ENCODE assay signal across 1 cellular context in the genomic region with DNA sequence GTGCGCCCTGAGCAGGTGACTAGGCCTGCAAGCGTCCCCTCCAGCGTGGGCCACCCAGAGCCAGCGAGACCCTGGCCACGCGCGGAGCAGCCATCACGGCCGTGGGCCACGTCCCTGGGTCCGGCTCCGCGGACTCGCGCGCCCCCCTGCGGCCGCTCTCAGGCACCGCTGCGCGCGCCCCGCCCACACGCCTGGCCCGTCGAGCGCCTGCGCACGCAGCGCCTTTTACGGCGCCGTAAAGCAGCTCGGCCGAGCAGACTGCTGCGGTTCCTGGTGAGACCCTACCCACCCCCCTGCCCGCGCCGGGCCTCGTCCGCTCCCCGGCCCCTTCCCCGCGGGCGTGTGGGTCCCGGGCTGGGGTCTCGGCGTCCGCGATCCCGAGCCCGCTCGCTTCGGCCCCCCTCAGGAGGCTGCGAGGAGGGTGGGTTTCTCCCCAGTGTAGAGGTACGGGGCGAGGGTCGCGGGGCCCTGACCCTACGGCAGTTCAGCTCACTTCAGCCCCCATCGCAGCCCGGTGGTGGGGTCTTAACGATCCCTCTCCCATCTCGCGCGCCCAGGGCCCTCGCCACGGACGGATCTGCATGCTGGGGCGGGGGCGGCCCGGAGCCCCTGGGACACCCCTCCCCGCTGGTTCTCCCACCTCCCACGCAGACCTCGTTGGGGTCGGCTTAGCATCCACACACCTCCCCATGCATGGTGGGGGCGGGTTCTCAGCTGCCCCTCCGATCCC.
TF ChIP-seq lines count a peak whose summit lies in the region.

A gene (plus strand): TSS at position 228 of the 730 bp plus-strand sequence. CDS start 1,421 bp downstream, outside the sequence.

TF ChIP-seq in HepG2, 621 proteins besides CTCF, POLR2A, EP300 and RAD21 (continued from another document and continues in another):
- TF ChIP-seq, protein P1, sequence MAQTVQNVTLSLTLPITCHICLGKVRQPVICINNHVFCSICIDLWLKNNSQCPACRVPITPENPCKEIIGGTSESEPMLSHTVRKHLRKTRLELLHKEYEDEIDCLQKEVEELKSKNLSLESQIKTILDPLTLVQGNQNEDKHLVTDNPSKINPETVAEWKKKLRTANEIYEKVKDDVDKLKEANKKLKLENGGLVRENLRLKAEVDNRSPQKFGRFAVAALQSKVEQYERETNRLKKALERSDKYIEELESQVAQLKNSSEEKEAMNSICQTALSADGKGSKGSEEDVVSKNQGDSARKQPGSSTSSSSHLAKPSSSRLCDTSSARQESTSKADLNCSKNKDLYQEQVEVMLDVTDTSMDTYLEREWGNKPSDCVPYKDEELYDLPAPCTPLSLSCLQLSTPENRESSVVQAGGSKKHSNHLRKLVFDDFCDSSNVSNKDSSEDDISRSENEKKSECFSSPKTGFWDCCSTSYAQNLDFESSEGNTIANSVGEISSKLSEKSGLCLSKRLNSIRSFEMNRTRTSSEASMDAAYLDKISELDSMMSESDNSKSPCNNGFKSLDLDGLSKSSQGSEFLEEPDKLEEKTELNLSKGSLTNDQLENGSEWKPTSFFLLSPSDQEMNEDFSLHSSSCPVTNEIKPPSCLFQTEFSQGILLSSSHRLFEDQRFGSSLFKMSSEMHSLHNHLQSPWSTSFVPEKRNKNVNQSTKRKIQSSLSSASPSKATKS (CRISPR knock-in tag; IDR thresholded peaks at IDR 0.05), result no peak; the same call in 1 of the 2 replicates
- TF ChIP-seq, protein P2, sequence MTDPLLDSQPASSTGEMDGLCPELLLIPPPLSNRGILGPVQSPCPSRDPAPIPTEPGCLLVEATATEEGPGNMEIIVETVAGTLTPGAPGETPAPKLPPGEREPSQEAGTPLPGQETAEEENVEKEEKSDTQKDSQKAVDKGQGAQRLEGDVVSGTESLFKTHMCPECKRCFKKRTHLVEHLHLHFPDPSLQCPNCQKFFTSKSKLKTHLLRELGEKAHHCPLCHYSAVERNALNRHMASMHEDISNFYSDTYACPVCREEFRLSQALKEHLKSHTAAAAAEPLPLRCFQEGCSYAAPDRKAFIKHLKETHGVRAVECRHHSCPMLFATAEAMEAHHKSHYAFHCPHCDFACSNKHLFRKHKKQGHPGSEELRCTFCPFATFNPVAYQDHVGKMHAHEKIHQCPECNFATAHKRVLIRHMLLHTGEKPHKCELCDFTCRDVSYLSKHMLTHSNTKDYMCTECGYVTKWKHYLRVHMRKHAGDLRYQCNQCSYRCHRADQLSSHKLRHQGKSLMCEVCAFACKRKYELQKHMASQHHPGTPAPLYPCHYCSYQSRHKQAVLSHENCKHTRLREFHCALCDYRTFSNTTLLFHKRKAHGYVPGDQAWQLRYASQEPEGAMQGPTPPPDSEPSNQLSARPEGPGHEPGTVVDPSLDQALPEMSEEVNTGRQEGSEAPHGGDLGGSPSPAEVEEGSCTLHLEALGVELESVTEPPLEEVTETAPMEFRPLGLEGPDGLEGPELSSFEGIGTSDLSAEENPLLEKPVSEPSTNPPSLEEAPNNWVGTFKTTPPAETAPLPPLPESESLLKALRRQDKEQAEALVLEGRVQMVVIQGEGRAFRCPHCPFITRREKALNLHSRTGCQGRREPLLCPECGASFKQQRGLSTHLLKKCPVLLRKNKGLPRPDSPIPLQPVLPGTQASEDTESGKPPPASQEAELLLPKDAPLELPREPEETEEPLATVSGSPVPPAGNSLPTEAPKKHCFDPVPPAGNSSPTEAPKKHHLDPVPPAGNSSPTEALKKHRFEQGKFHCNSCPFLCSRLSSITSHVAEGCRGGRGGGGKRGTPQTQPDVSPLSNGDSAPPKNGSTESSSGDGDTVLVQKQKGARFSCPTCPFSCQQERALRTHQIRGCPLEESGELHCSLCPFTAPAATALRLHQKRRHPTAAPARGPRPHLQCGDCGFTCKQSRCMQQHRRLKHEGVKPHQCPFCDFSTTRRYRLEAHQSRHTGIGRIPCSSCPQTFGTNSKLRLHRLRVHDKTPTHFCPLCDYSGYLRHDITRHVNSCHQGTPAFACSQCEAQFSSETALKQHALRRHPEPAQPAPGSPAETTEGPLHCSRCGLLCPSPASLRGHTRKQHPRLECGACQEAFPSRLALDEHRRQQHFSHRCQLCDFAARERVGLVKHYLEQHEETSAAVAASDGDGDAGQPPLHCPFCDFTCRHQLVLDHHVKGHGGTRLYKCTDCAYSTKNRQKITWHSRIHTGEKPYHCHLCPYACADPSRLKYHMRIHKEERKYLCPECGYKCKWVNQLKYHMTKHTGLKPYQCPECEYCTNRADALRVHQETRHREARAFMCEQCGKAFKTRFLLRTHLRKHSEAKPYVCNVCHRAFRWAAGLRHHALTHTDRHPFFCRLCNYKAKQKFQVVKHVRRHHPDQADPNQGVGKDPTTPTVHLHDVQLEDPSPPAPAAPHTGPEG (CRISPR knock-in tag; IDR thresholded peaks at IDR 0.05), result 0 out of 2 replicates have a peak, but pooled peaks have one; percentile 38
- TF ChIP-seq PRMT3 (CRISPR knock-in tag; IDR thresholded peaks at IDR 0.05; ENCODE audit: borderline replicate concordance, low read depth) (no peak), IKZF1 (IDR thresholded peaks at IDR 0.05) (no peak), ZZZ3 (CRISPR knock-in tag; IDR thresholded peaks at IDR 0.05; ENCODE audit: borderline replicate concordance) (0 out of 2 replicates have a peak, but pooled peaks have one; percentile 22), FOSL2 (CRISPR knock-in tag; IDR thresholded peaks at IDR 0.05) (no peak), ZNF563 (CRISPR knock-in tag; IDR thresholded peaks at IDR 0.05) (peak; percentile 95), ZNF75D (CRISPR knock-in tag; IDR thresholded peaks at IDR 0.05; ENCODE audit: borderline replicate concordance) (no peak), DMAP1 (CRISPR knock-in tag; IDR thresholded peaks at IDR 0.05) (no peak; the same call in 1 of the 2 replicates), KAT2B (IDR thresholded peaks at IDR 0.05; ENCODE audit: borderline replicate concordance, low read depth, low read length) (no peak), FOXC1 (CRISPR knock-in tag; IDR thresholded peaks at IDR 0.05; ENCODE audit: borderline replicate concordance) (no peak; the same call in 1 of the 2 replicates), KLF6 (CRISPR knock-in tag; IDR thresholded peaks at IDR 0.05) (0 out of 2 replicates have a peak, but pooled peaks have one; percentile 27), RFX1 (IDR thresholded peaks at IDR 0.05) (no peak), EED (CRISPR knock-in tag; IDR thresholded peaks at IDR 0.05) (no peak), PPARG (CRISPR knock-in tag; conservative IDR thresholded peaks at IDR 0.05) (peak; percentile 61; the same call in 1 of the 2 replicates), ZNF543 (CRISPR knock-in tag; IDR thresholded peaks at IDR 0.05) (no peak), ADNP (CRISPR knock-in tag; IDR thresholded peaks at IDR 0.05) (no peak), ZSCAN29 (CRISPR knock-in tag; conservative IDR thresholded peaks at IDR 0.05) (0 out of 2 replicates have a peak, but pooled peaks have one; percentile 25), CREM (IDR thresholded peaks at IDR 0.05) (no peak), CREM (CRISPR knock-in tag; IDR thresholded peaks at IDR 0.05) (no peak), ZNF776 (CRISPR knock-in tag; IDR thresholded peaks at IDR 0.05) (peak; percentile 44; the same call in 1 of the 2 replicates), ZNF709 (CRISPR knock-in tag; IDR thresholded peaks at IDR 0.05) (no peak), ZNF10 (CRISPR knock-in tag; IDR thresholded peaks at IDR 0.05; ENCODE audit: borderline replicate concordance, low read depth) (no peak), EZH2 (conservative IDR thresholded peaks at IDR 0.05; ENCODE audit: low read depth, low read length) (no peak), SNRNP70 (IDR thresholded peaks at IDR 0.05; ENCODE audit: low read depth, low read length) (no peak)
- TF ChIP-seq, protein P3, sequence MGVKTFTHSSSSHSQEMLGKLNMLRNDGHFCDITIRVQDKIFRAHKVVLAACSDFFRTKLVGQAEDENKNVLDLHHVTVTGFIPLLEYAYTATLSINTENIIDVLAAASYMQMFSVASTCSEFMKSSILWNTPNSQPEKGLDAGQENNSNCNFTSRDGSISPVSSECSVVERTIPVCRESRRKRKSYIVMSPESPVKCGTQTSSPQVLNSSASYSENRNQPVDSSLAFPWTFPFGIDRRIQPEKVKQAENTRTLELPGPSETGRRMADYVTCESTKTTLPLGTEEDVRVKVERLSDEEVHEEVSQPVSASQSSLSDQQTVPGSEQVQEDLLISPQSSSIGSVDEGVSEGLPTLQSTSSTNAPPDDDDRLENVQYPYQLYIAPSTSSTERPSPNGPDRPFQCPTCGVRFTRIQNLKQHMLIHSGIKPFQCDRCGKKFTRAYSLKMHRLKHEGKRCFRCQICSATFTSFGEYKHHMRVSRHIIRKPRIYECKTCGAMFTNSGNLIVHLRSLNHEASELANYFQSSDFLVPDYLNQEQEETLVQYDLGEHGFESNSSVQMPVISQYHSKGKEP (CRISPR knock-in tag; IDR thresholded peaks at IDR 0.05), result no peak
- TF ChIP-seq, protein P4, sequence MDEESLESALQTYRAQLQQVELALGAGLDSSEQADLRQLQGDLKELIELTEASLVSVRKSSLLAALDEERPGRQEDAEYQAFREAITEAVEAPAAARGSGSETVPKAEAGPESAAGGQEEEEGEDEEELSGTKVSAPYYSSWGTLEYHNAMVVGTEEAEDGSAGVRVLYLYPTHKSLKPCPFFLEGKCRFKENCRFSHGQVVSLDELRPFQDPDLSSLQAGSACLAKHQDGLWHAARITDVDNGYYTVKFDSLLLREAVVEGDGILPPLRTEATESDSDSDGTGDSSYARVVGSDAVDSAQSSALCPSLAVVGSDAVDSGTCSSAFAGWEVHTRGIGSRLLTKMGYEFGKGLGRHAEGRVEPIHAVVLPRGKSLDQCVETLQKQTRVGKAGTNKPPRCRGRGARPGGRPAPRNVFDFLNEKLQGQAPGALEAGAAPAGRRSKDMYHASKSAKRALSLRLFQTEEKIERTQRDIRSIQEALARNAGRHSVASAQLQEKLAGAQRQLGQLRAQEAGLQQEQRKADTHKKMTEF (CRISPR knock-in tag; IDR thresholded peaks at IDR 0.05), result peak; percentile 66; the same call in 1 of the 2 replicates
- TF ChIP-seq, protein P5, sequence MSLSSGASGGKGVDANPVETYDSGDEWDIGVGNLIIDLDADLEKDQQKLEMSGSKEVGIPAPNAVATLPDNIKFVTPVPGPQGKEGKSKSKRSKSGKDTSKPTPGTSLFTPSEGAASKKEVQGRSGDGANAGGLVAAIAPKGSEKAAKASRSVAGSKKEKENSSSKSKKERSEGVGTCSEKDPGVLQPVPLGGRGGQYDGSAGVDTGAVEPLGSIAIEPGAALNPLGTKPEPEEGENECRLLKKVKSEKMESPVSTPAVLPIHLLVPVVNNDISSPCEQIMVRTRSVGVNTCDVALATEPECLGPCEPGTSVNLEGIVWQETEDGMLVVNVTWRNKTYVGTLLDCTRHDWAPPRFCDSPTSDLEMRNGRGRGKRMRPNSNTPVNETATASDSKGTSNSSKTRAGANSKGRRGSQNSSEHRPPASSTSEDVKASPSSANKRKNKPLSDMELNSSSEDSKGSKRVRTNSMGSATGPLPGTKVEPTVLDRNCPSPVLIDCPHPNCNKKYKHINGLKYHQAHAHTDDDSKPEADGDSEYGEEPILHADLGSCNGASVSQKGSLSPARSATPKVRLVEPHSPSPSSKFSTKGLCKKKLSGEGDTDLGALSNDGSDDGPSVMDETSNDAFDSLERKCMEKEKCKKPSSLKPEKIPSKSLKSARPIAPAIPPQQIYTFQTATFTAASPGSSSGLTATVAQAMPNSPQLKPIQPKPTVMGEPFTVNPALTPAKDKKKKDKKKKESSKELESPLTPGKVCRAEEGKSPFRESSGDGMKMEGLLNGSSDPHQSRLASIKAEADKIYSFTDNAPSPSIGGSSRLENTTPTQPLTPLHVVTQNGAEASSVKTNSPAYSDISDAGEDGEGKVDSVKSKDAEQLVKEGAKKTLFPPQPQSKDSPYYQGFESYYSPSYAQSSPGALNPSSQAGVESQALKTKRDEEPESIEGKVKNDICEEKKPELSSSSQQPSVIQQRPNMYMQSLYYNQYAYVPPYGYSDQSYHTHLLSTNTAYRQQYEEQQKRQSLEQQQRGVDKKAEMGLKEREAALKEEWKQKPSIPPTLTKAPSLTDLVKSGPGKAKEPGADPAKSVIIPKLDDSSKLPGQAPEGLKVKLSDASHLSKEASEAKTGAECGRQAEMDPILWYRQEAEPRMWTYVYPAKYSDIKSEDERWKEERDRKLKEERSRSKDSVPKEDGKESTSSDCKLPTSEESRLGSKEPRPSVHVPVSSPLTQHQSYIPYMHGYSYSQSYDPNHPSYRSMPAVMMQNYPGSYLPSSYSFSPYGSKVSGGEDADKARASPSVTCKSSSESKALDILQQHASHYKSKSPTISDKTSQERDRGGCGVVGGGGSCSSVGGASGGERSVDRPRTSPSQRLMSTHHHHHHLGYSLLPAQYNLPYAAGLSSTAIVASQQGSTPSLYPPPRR (CRISPR knock-in tag; IDR thresholded peaks at IDR 0.05; ENCODE audit: borderline replicate concordance), result 0 out of 2 replicates have a peak, but pooled peaks have one; percentile 9
- TF ChIP-seq, protein P6, sequence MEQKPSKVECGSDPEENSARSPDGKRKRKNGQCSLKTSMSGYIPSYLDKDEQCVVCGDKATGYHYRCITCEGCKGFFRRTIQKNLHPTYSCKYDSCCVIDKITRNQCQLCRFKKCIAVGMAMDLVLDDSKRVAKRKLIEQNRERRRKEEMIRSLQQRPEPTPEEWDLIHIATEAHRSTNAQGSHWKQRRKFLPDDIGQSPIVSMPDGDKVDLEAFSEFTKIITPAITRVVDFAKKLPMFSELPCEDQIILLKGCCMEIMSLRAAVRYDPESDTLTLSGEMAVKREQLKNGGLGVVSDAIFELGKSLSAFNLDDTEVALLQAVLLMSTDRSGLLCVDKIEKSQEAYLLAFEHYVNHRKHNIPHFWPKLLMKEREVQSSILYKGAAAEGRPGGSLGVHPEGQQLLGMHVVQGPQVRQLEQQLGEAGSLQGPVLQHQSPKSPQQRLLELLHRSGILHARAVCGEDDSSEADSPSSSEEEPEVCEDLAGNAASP (CRISPR knock-in tag; IDR thresholded peaks at IDR 0.05; ENCODE audit: borderline replicate concordance), result no peak
- TF ChIP-seq, protein P7, sequence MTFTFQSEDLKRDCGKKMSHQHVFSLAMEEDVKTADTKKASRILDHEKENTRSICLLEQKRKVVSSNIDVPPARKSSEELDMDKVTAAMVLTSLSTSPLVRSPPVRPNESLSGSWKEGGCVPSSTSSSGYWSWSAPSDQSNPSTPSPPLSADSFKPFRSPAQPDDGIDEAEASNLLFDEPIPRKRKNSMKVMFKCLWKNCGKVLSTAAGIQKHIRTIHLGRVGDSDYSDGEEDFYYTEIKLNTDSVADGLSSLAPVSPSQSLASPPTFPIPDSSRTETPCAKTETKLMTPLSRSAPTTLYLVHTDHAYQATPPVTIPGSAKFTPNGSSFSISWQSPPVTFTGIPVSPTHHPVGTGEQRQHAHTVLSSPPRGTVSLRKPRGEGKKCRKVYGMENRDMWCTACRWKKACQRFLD (CRISPR knock-in tag; IDR thresholded peaks at IDR 0.05; ENCODE audit: borderline replicate concordance), result peak; percentile 68; the same call in 1 of the 2 replicates
- TF ChIP-seq, protein P8, sequence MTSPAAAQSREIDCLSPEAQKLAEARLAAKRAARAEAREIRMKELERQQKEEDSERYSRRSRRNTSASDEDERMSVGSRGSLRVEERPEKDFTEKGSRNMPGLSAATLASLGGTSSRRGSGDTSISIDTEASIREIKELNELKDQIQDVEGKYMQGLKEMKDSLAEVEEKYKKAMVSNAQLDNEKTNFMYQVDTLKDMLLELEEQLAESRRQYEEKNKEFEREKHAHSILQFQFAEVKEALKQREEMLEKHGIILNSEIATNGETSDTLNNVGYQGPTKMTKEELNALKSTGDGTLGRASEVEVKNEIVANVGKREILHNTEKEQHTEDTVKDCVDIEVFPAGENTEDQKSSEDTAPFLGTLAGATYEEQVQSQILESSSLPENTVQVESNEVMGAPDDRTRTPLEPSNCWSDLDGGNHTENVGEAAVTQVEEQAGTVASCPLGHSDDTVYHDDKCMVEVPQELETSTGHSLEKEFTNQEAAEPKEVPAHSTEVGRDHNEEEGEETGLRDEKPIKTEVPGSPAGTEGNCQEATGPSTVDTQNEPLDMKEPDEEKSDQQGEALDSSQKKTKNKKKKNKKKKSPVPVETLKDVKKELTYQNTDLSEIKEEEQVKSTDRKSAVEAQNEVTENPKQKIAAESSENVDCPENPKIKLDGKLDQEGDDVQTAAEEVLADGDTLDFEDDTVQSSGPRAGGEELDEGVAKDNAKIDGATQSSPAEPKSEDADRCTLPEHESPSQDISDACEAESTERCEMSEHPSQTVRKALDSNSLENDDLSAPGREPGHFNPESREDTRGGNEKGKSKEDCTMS (CRISPR knock-in tag; conservative IDR thresholded peaks at IDR 0.05), result no peak
